In genomic region chr17:73806768-73807167, GRCh38 we compare ENCODE assay signal across 8 cellular contexts.
"Had no signal": no experiment of that assay in that cellular context is flagged by ENCODE, and none has a peak within 500 bp of the region (broad histone marks: within the 10 kb centered on the region; RNA-seq: fewer than 3 reads in every experiment).

No MANE protein-coding gene starts in this region.

- DNase-seq: GDM1, GF-D8 had no signal

- H3K4me3 ChIP-seq: GM12878 had no signal

- FAIRE-seq: G401.6, GM12878, GM12891, GM12892, GM18507, GM19239 had no signal

- ATAC-seq: GM12878 had no signal
